17 cellular contexts compared by ENCODE assay signal in genomic region chr10:72227826-72228225, GRCh38. TPM values are rescaled to one million over a fixed set of nuclear protein-coding genes. Genes with fewer than 3 reads are reported as not detected.
DNase-seq lines count a peak whose midpoint lies in the region; ATAC-seq and TF ChIP-seq lines count a peak whose summit lies in the region.
"Had no signal": no experiment of that assay in that cellular context is flagged by ENCODE, and none has a peak within 500 bp of the region (broad histone marks: within the 10 kb centered on the region; RNA-seq: fewer than 3 reads in every experiment).

No MANE protein-coding gene starts in this region.

- 86 to 87% methylated on average over 6 of the region's 6 CpGs for WGBS in esophagus squamous epithelium, 2 donors

- H3K4me1 ChIP-seq in OCI-LY1 (ENCODE audit: insufficient read depth, low read length, severe bottlenecking) (peaks cover 35% of the 10 kb centered on the region), esophagus squamous epithelium (peaks cover 13 to 78% (median 24%) of the 10 kb centered on the region in 3 donors)

- no peaks in the 10 kb centered on the region for H3K9me3 Mint-ChIP-seq in CD4-positive, alpha-beta T cell
- H3K9me3 Mint-ChIP-seq in stimulated activated naive CD8-positive, alpha-beta T cell treated with anti-CD3 and anti-CD28 coated beads, Interleukin-15, amount 100 ng/mL, for 72 hours: no peaks in the 10 kb centered on the region
- H3K9me3 Mint-ChIP-seq: activated CD4-positive, alpha-beta memory T cell treated with anti-CD3 and anti-CD28 coated beads, Interleukin-2, amount 10 ng/mL, durations not matched to agents 7 days and 5 days had no signal

- POLR2A ChIA-PET in CD4-positive, alpha-beta T cell (lab: Charles Lee): no interaction called here

- H3K4me3 ChIP-seq in OCI-LY1 (ENCODE audit: low read depth, low read length, poor library complexity, severe bottlenecking) (no peak overlapping the region), esophagus squamous epithelium (no peak overlapping the region)
- H3K4me3 ChIP-seq: heart right ventricle, smooth muscle cell had no signal

- H3K9ac ChIP-seq in OCI-LY1 (ENCODE audit: low read length): no peak overlapping the region; the same call in 1 of the 2 replicates

- CTCF ChIA-PET in CD4-positive, alpha-beta T cell (lab: Charles Lee): interaction anchor here (0.8 to 2.9 kb wide), 2 partner anchors 102 to 109 kb away, joined by 4 to 12 read pairs; no protein-coding TSS in a partner anchor

- peaks cover 58% of the 10 kb centered on the region for H3K4me1 Mint-ChIP-seq in CD4-positive, alpha-beta T cell (ENCODE audit: low read depth)
- peaks cover 62% of the 10 kb centered on the region for H3K4me1 Mint-ChIP-seq in stimulated activated naive CD8-positive, alpha-beta T cell treated with anti-CD3 and anti-CD28 coated beads, Interleukin-15, amount 100 ng/mL, for 72 hours

- no peaks in the 10 kb centered on the region for H3K9me2 ChIP-seq in OCI-LY1 (ENCODE audit: low read depth, low read length)

- H3K36me3 Mint-ChIP-seq in CD4-positive, alpha-beta T cell (ENCODE audit: low read depth): peaks cover 66% of the 10 kb centered on the region

- H3K36me3 ChIP-seq in OCI-LY1 (ENCODE audit: insufficient read depth, low read length) (peaks cover 45% of the 10 kb centered on the region), esophagus squamous epithelium (peaks cover 0 to 74% (median 2%) of the 10 kb centered on the region in 3 donors)

- H3K27ac ChIP-seq in CD4-positive, alpha-beta T cell (ENCODE audit: low read depth, low read length): no peak overlapping the region
- peak overlapping the region; percentile 59 for H3K27ac ChIP-seq in OCI-LY1 (ENCODE audit: low read depth, low read length, poor library complexity, severe bottlenecking)
- H3K27ac ChIP-seq in esophagus squamous epithelium: peak overlapping the region in 3 of 4 donors; percentile 54 to 69 (median 59)
- H3K27ac ChIP-seq: C4-2B had no signal

- H3F3A ChIP-seq in OCI-LY1 (ENCODE audit: insufficient read depth, low read length): no peaks in the 10 kb centered on the region

- TF ChIP-seq POLR2A in esophagus squamous epithelium (IDR thresholded peaks at IDR 0.05): no peak

- peaks cover 6% of the 10 kb centered on the region for H3K79me2 ChIP-seq in OCI-LY1 (ENCODE audit: insufficient read depth, low read length)

- no peaks in the 10 kb centered on the region for H3K9me3 ChIP-seq in CD4-positive, alpha-beta T cell (ENCODE audit: control insufficient read depth, low read length)
- H3K9me3 ChIP-seq in OCI-LY1 (ENCODE audit: low read length) (no peaks in the 10 kb centered on the region), esophagus squamous epithelium (no peaks in the 10 kb centered on the region)
- H3K9me3 ChIP-seq: heart right ventricle had no signal

- no peaks in the 10 kb centered on the region for H3K27me3 Mint-ChIP-seq in CD4-positive, alpha-beta T cell
- no peaks in the 10 kb centered on the region for H3K27me3 Mint-ChIP-seq in stimulated activated naive CD8-positive, alpha-beta T cell treated with anti-CD3 and anti-CD28 coated beads, Interleukin-15, amount 100 ng/mL, for 72 hours
- H3K27me3 Mint-ChIP-seq: activated CD4-positive, alpha-beta memory T cell treated with anti-CD3 and anti-CD28 coated beads, Interleukin-2, amount 10 ng/mL, durations not matched to agents 7 days and 5 days had no signal

- H3K27ac Mint-ChIP-seq in CD4-positive, alpha-beta T cell: peak overlapping the region; percentile 74
- peak overlapping the region in 1 of 2 donors; percentile 36 for H3K27ac Mint-ChIP-seq in stimulated activated naive CD8-positive, alpha-beta T cell treated with anti-CD3 and anti-CD28 coated beads, Interleukin-15, amount 100 ng/mL, for 72 hours
- H3K27ac Mint-ChIP-seq: activated CD4-positive, alpha-beta memory T cell treated with anti-CD3 and anti-CD28 coated beads, Interleukin-2, amount 10 ng/mL, durations not matched to agents 7 days and 5 days had no signal

- no peaks in the 10 kb centered on the region for H3K27me3 ChIP-seq in CD4-positive, alpha-beta T cell (ENCODE audit: control insufficient read depth, insufficient read depth, low read length)
- no peaks in the 10 kb centered on the region for H3K27me3 ChIP-seq in OCI-LY1 (ENCODE audit: insufficient read depth, low read length)
- no peaks in the 10 kb centered on the region for H3K27me3 ChIP-seq in esophagus squamous epithelium
- H3K27me3 ChIP-seq: heart right ventricle had no signal

- H3K4me3 Mint-ChIP-seq in CD4-positive, alpha-beta T cell: no peak overlapping the region
- peak overlapping the region; percentile 9 to 26 for H3K4me3 Mint-ChIP-seq in stimulated activated naive CD8-positive, alpha-beta T cell treated with anti-CD3 and anti-CD28 coated beads, Interleukin-15, amount 100 ng/mL, for 72 hours
- H3K4me3 Mint-ChIP-seq: activated CD4-positive, alpha-beta memory T cell treated with anti-CD3 and anti-CD28 coated beads, Interleukin-2, amount 10 ng/mL, durations not matched to agents 7 days and 5 days had no signal

- ATAC-seq in CD4-positive, alpha-beta T cell (ENCODE audit: poor library complexity): no peak
- no peak for ATAC-seq in stimulated activated naive CD8-positive, alpha-beta T cell treated with anti-CD3 and anti-CD28 coated beads, Interleukin-15, amount 100 ng/mL, for 72 hours
- ATAC-seq in HG03469 (IDR thresholded peaks at IDR 0.05; ENCODE audit: unreplicated experiment): no peak
- ATAC-seq: heart right ventricle had no signal

- intact Hi-C loops in CD4-positive, alpha-beta T cell (cut with DNase I, micrococcal nuclease): loop anchor here in 1 of 2 experiments (2.0 kb wide), 1 partner anchor 109 kb away; no protein-coding TSS in a partner anchor
- intact Hi-C loops in esophagus squamous epithelium (cut with DNase I): no loop called here

- DNase-seq in CD4-positive, alpha-beta T cell: no peak
- DNase-seq in esophagus squamous epithelium (lab: John Stamatoyannopoulos, UW) (no peak), NCI-H2171 (lab: John Stamatoyannopoulos, UW) (no peak), A172 (ENCODE audit: low spot score) (no peak)
- no peak for DNase-seq in stimulated activated naive CD8-positive, alpha-beta T cell treated with anti-CD3 and anti-CD28 coated beads, Interleukin-15, amount 100 ng/mL, for 72 hours
- DNase-seq: activated CD4-positive, alpha-beta memory T cell treated with anti-CD3 and anti-CD28 coated beads, Interleukin-2, amount 10 ng/mL, durations not matched to agents 7 days and 5 days; activated effector memory CD4-positive, alpha-beta T cell treated with Interleukin-2 at 50 U/mL for 16 hours; GOT3; heart right ventricle; islet precursor cell; NCI-H510A treated with DMSO at 0.1 percent for 48 hours; OCI-M1; stimulated activated naive CD4-positive, alpha-beta T cell had no signal

- no peak for TF ChIP-seq CTCF in CD4-positive, alpha-beta T cell (IDR thresholded peaks at IDR 0.05)
- TF ChIP-seq CTCF in OCI-LY1 (IDR thresholded peaks at IDR 0.05; ENCODE audit: low read length) (no peak), esophagus squamous epithelium (IDR thresholded peaks at IDR 0.05) (no peak)

- H2AFZ ChIP-seq in OCI-LY1 (ENCODE audit: low read length): no peak overlapping the region

- no peaks in the 10 kb centered on the region for H4K20me1 ChIP-seq in OCI-LY1 (ENCODE audit: insufficient read depth, low read length)

- H3K4me2 ChIP-seq in OCI-LY1 (ENCODE audit: low read length): no peak overlapping the region
- H3K4me2 ChIP-seq: smooth muscle cell had no signal

RNA-seq across cellular contexts. Expression of gene ASCC1, which starts 11.8 kb away (rescaled TPM):
- total RNA-seq in CD4-positive, alpha-beta T cell: 10 to 100 TPM; 16.5 to 19.0 TPM
- 10 to 100 TPM; 18.7 to 28.4 (median 24.7) TPM for total RNA-seq in esophagus squamous epithelium
- total RNA-seq in A172 (2014; rRNA removed; shearing (Covaris generic)): 30.0 and 39.5 TPM in 2 replicates

RNA-seq across cellular contexts. Expression of gene ANAPC16, which starts 12.0 kb away (rescaled TPM):
- total RNA-seq in CD4-positive, alpha-beta T cell: 10 to 100 TPM; 61.9 to 64.3 TPM
- 100 to 1,000 TPM in 1 of 4 donors, 10 to 100 TPM in 3; 34.2 to 104 (median 58.1) TPM for total RNA-seq in esophagus squamous epithelium
- 69.5 and 78.1 TPM in 2 replicates for total RNA-seq in A172 (2014; rRNA removed; shearing (Covaris generic))

RNA-seq across cellular contexts. Expression of gene DDIT4, which starts 45.9 kb away (rescaled TPM):
- total RNA-seq in CD4-positive, alpha-beta T cell: 100 to 1,000 TPM; 427 to 436 TPM
- total RNA-seq in esophagus squamous epithelium: 100 to 1,000 TPM in 3 of 4 donors, 10 to 100 TPM in 1; 49.4 to 384 (median 138) TPM
- 7.8 and 14.6 TPM in 2 replicates for total RNA-seq in A172 (2014; rRNA removed; shearing (Covaris generic))
